25 cellular contexts compared by ENCODE assay signal in genomic region chr15:35665855-35666536, GRCh38.
A peak's percentile ranks its signal among the peaks of the same experiment; 100 is the strongest.
DNase-seq lines count a peak whose midpoint lies in the region; ATAC-seq, FAIRE-seq and TF ChIP-seq lines count a peak whose summit lies in the region.
"Had no signal": no experiment of that assay in that cellular context is flagged by ENCODE, and none has a peak within 500 bp of the region (broad histone marks: within the 10 kb centered on the region; RNA-seq: fewer than 3 reads in every experiment).

No MANE protein-coding gene starts in this region.

- peak overlapping the region; percentile 1 to 70 (median 57) for H3K27ac ChIP-seq in upper lobe of left lung
- H3K27ac ChIP-seq: neutrophil, SJCRH30, WERI-Rb-1 had no signal

- WGBS in upper lobe of left lung, 2 donors, result 57 to 65% methylated on average over 9 of the region's 9 CpGs

- DNase-seq in dermis blood vessel endothelial cell (peak; percentile 35), left cardiac atrium (peak; percentile 73), omental fat pad (ENCODE audit: low spot score) (no peak), upper lobe of left lung (no peak), frontal cortex (ENCODE audit: low spot score in 2 of 2) (no peak), G401 (ENCODE audit: low spot score) (no peak)
- no peak for DNase-seq in stimulated activated naive CD4-positive, alpha-beta T cell treated with Interleukin-2 at 50 U/mL for 16 hours (lab: John Stamatoyannopoulos, UW)
- DNase-seq: activated CD4-positive, alpha-beta T cell treated with anti-CD3 and anti-CD28 coated beads, Interleukin-2, amount 50 U/mL, for 4 hours; activated effector memory CD4-positive, alpha-beta T cell treated with Interleukin-2 at 50 U/mL for 16 hours; activated naive CD8-positive, alpha-beta T cell treated with anti-CD3 and anti-CD28 coated beads, Interleukin-2, amount 50 U/mL, for 24 hours; cortex of kidney; H7; Karpas-422; NCI-H1048; NCI-H2029; NCI-H226; SJCRH30; stimulated activated CD4-positive, alpha-beta T cell treated with anti-CD3 and anti-CD28 coated beads, Interleukin-15, amount 100 ng/mL, for 24 hours; T-helper 17 cell; WERI-Rb-1 had no signal

- in situ Hi-C loops in G401 (cut with HindIII; ENCODE audit: low sequenced_read_pairs), result no loop called here

- intact Hi-C loops in left cardiac atrium (cut with DNase I), result loop anchor here in 1 of 2 donors (5.0 to 10.0 kb wide), 3 partner anchors 41 to 119 kb away; partner anchors contain the start of gene DPH6

- H3K27me3 ChIP-seq in upper lobe of left lung, result no peaks in the 10 kb centered on the region
- H3K27me3 ChIP-seq: breast epithelium, neutrophil, SJCRH30, thyroid gland had no signal

- peak; percentile 91 to 92 for ATAC-seq in left cardiac atrium
- ATAC-seq in omental fat pad (ENCODE audit: low FRiP score), result peak; percentile 50
- ATAC-seq in upper lobe of left lung (ENCODE audit: low FRiP score in 2 of 2), result peak in 1 of 2 donors; percentile 78
- no peak for ATAC-seq in esophagus mucosa
- ATAC-seq: activated naive CD8-positive, alpha-beta T cell treated with anti-CD3 and anti-CD28 coated beads, Interleukin-2, amount 50 U/mL, for 24 hours; left lobe of liver; T-helper 17 cell had no signal

- H3K4me3 ChIP-seq in upper lobe of left lung, result no peak overlapping the region
- H3K4me3 ChIP-seq: SJCRH30, thyroid gland had no signal

- TF ChIP-seq EP300 in upper lobe of left lung (IDR thresholded peaks at IDR 0.05), result no peak

- H3K9me3 ChIP-seq in upper lobe of left lung, result no peaks in the 10 kb centered on the region
- H3K9me3 ChIP-seq: breast epithelium, neutrophil, SJCRH30, thyroid gland had no signal

- FAIRE-seq in frontal cortex (lab: Jason Lieb, UNC), result no peak

- TF ChIP-seq POLR2A in upper lobe of left lung (IDR thresholded peaks at IDR 0.05), result no peak

- H3K4me1 ChIP-seq in upper lobe of left lung, result peaks cover 18 to 22% (median 20%) of the 10 kb centered on the region in 4 donors
- H3K4me1 ChIP-seq: breast epithelium, SJCRH30 had no signal

- TF ChIP-seq CTCF in omental fat pad (IDR thresholded peaks at IDR 0.05) (no peak), upper lobe of left lung (IDR thresholded peaks at IDR 0.05) (no peak)

- H3K36me3 ChIP-seq in upper lobe of left lung, result no peaks in the 10 kb centered on the region
- H3K36me3 ChIP-seq: breast epithelium, neutrophil, SJCRH30, thyroid gland, WERI-Rb-1 had no signal

Comparison
In these comparisons a context has a peak if more than half of its experiments do, and no peak if none do; other contexts are left out.
1. DNase-seq: peak in dermis blood vessel endothelial cell (single experiment) and left cardiac atrium (single experiment); none in omental fat pad (single experiment), upper lobe of left lung (0 of 2), frontal cortex (0 of 2), G401 (single experiment) and stimulated activated naive CD4-positive, alpha-beta T cell treated with Interleukin-2 at 50 U/mL for 16 hours (single experiment).